26 cellular contexts compared by ENCODE assay signal in the genomic region with DNA sequence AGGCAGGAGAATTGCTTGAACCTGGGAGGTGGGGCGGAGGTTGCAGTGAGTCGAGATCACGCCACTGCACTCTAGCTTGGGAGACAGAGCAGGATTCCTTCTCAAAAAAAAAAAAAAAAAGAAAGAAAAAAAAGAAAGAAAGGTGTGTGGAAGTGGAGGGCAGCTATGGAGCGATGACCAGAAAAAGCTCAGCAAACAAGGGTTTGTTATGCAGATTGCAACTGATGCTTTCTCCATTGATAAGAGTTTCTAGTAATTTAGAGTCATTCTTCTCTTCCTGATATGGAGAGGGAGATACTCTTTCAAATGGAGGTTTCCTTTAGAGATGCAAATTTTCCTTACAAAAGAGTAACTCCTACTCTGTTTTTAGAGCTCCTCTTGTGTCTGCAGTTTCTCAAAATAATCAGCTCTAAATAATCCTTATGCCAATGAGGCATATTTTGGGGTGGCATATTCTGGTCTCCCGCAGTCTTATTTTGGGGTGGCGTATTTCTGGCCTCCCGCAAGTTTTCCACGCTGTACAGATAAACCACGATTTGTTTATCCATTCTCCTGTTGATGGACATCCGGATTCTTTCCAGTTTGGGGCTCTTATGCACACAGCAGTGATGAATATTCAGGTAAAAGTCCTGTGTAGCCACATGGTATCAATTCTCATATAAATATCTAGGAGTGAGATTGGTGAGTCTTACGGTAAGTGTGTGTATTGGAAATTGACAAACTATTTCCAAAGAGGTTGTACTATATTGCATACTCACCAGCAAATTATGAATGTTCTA. TPM values are rescaled to one million over a fixed set of nuclear protein-coding genes. Genes with fewer than 3 reads are reported as not detected.
A peak's percentile ranks its signal among the peaks of the same experiment; 100 is the strongest.
DNase-seq lines count a peak whose midpoint lies in the region; ATAC-seq lines count a peak whose summit lies in the region.
"Had no signal": no experiment of that assay in that cellular context is flagged by ENCODE, and none has a peak within 500 bp of the region (broad histone marks: within the 10 kb centered on the region; RNA-seq: fewer than 3 reads in every experiment).

No MANE protein-coding gene starts in this region.

- no peak for ATAC-seq in sciatic nerve
- no peak for ATAC-seq in GM18873 (IDR thresholded peaks at IDR 0.05; ENCODE audit: low FRiP score, unreplicated experiment)
- ATAC-seq: Right ventricle myocardium inferior had no signal

- H3K36me3 ChIP-seq in ES-I3 (ENCODE audit: insufficient read depth, low read length), result no peaks in the 10 kb centered on the region
- H3K36me3 ChIP-seq in HUES6 (ENCODE audit: control insufficient read depth, insufficient read depth, low read length), result no peaks in the 10 kb centered on the region
- H3K36me3 ChIP-seq: SJSA1 had no signal

- intact Hi-C loops in sciatic nerve (cut with DNase I), result no loop called here

- H3K27me3 ChIP-seq in HUES6 (ENCODE audit: control insufficient read depth, insufficient read depth, low read length), result no peaks in the 10 kb centered on the region
- H3K27me3 ChIP-seq: SJSA1 had no signal

- H3K27ac ChIP-seq in HUES6 (ENCODE audit: low read depth, low read length), result peak overlapping the region; percentile 100
- H3K27ac ChIP-seq: C4-2B, KMS-11, SJSA1 had no signal

- DNase-seq in iPS DF 19.7 (ENCODE audit: low read depth, low spot score) (peak; percentile 98), iPS-NIHi7 (ENCODE audit: extremely low spot score) (peak; percentile 56), sciatic nerve (ENCODE audit: low spot score) (no peak), NK-92 (lab: John Stamatoyannopoulos, UW; ENCODE audit: unreplicated experiment) (no peak)
- no peak for DNase-seq in activated CD4-positive, alpha-beta T cell treated with anti-CD3 and anti-CD28 coated beads, Interleukin-2, amount 50 U/mL, for 4 hours
- DNase-seq: Calu3; CD8-positive, alpha-beta memory T cell; GF-D8; GOT3; HFFc6; IMR-90; NCI-H1105; NCI-H146; NCI-H2029; NCI-H2171 treated with DMSO at 0.1 percent for 48 hours; NCI-H524 treated with DMSO at 0.1 percent for 48 hours; NCI-H82; OCI-M1; T-helper 1 cell had no signal

- peak overlapping the region; percentile 42 for H3K4me3 ChIP-seq in HUES6 (ENCODE audit: low read depth, low read length)
- H3K4me3 ChIP-seq: SJSA1 had no signal

- H3K9ac ChIP-seq in ES-I3 (ENCODE audit: low read depth, low read length), result peak overlapping the region; percentile 18
- H3K9ac ChIP-seq in HUES6 (ENCODE audit: low read length), result peak overlapping the region; percentile 94
- H3K9ac ChIP-seq: KMS-11 had no signal

- no peaks in the 10 kb centered on the region for H3K9me3 ChIP-seq in ES-I3 (ENCODE audit: control insufficient read depth, insufficient read depth, low read length)
- no peaks in the 10 kb centered on the region for H3K9me3 ChIP-seq in HUES6 (ENCODE audit: control insufficient read depth, insufficient read depth, low read depth, low read length)
- H3K9me3 ChIP-seq: SJSA1 had no signal

- peaks cover 18% of the 10 kb centered on the region; the same call in 1 of the 2 replicates for H3K4me1 ChIP-seq in ES-I3 (ENCODE audit: insufficient read depth, low read length)
- peaks cover 26% of the 10 kb centered on the region for H3K4me1 ChIP-seq in HUES6 (ENCODE audit: control insufficient read depth, insufficient read depth, low read length)

RNA-seq across cellular contexts. Expression of gene RCC2, which starts 30.7 kb away (rescaled TPM):
- total RNA-seq in sciatic nerve, result 29.6 TPM

Comparison
In these comparisons a context has a peak if more than half of its experiments do, and no peak if none do; other contexts are left out.
1. DNase-seq: peak in iPS DF 19.7 (single experiment) and iPS-NIHi7 (single experiment); none in sciatic nerve (single experiment), activated CD4-positive, alpha-beta T cell treated with anti-CD3 and anti-CD28 coated beads, Interleukin-2, amount 50 U/mL, for 4 hours (0 of 2) and NK-92 (single experiment).